15 cellular contexts compared by ENCODE assay signal in genomic region chr2:96759548-96759947, GRCh38. TPM values are rescaled to one million over a fixed set of nuclear protein-coding genes. Genes with fewer than 3 reads are reported as not detected.
DNase-seq lines count a peak whose midpoint lies in the region; ATAC-seq and TF ChIP-seq lines count a peak whose summit lies in the region.
"Had no signal": no experiment of that assay in that cellular context is flagged by ENCODE, and none has a peak within 500 bp of the region (broad histone marks: within the 10 kb centered on the region; RNA-seq: fewer than 3 reads in every experiment).

No MANE protein-coding gene starts in this region.

- H3K4me1 Mint-ChIP-seq in activated T-cell treated with anti-CD3 and anti-CD28 coated beads, Interleukin-2, amount 50 U/mL, for 24 hours (ENCODE audit: low read depth) = peaks cover 47% of the 10 kb centered on the region
- peaks cover 49% of the 10 kb centered on the region for H3K4me1 Mint-ChIP-seq in WTC11
- H3K4me1 Mint-ChIP-seq in endothelial cell (ENCODE audit: unreplicated experiment) = peaks cover 15% of the 10 kb centered on the region
- H3K4me1 Mint-ChIP-seq in stimulated activated memory B cell treated with anti-CD40 and anti-IgM and Interleukin-4, amounts not matched to agents 10 μg/mL and 1 μg/mL and 100 μg/mL, for 72 hours = peaks cover 51% of the 10 kb centered on the region

- H3K4me1 ChIP-seq in Peyer's patch = peaks cover 4 to 48% (median 14%) of the 10 kb centered on the region in 4 donors

- H3K4me3 ChIP-seq in Peyer's patch = no peak overlapping the region
- H3K4me3 ChIP-seq: body of pancreas had no signal

- no peaks in the 10 kb centered on the region for H3K27me3 ChIP-seq in Peyer's patch
- H3K27me3 ChIP-seq: body of pancreas, tibial nerve had no signal

- TF ChIP-seq CTCF in WTC11 (IDR thresholded peaks at IDR 0.05) (no peak), endothelial cell (IDR thresholded peaks at IDR 0.05; ENCODE audit: unreplicated experiment) (no peak), Peyer's patch (IDR thresholded peaks at IDR 0.05) (no peak)

- H3K9me3 Mint-ChIP-seq in activated T-cell treated with anti-CD3 and anti-CD28 coated beads, Interleukin-2, amount 50 U/mL, for 24 hours = no peaks in the 10 kb centered on the region
- no peaks in the 10 kb centered on the region for H3K9me3 Mint-ChIP-seq in WTC11
- no peaks in the 10 kb centered on the region for H3K9me3 Mint-ChIP-seq in endothelial cell (ENCODE audit: unreplicated experiment)
- H3K9me3 Mint-ChIP-seq in stimulated activated memory B cell treated with anti-CD40 and anti-IgM and Interleukin-4, amounts not matched to agents 10 μg/mL and 1 μg/mL and 100 μg/mL, for 72 hours = no peaks in the 10 kb centered on the region

- CTCF ChIA-PET in WTC11 (lab: Charles Lee) = interaction anchor here (1.2 to 2.6 kb wide), 3 partner anchors 57 to 209 kb away, joined by 4 to 9 read pairs (median 5); partner anchors contain the start of genes ANKRD39 and CNNM3

- peaks cover 2% of the 10 kb centered on the region for H3K36me3 Mint-ChIP-seq in activated T-cell treated with anti-CD3 and anti-CD28 coated beads, Interleukin-2, amount 50 U/mL, for 24 hours (ENCODE audit: low read depth)
- H3K36me3 Mint-ChIP-seq in WTC11 (no peaks in the 10 kb centered on the region), endothelial cell (ENCODE audit: low read depth, unreplicated experiment) (no peaks in the 10 kb centered on the region)
- H3K36me3 Mint-ChIP-seq in stimulated activated memory B cell treated with anti-CD40 and anti-IgM and Interleukin-4, amounts not matched to agents 10 μg/mL and 1 μg/mL and 100 μg/mL, for 72 hours = no peaks in the 10 kb centered on the region

- peak overlapping the region in 2 of 4 donors; percentile 5 to 97 for H3K27ac ChIP-seq in Peyer's patch

- H3K9me3 ChIP-seq in Peyer's patch = no peaks in the 10 kb centered on the region
- H3K9me3 ChIP-seq: body of pancreas, tibial nerve had no signal

- no peaks in the 10 kb centered on the region for H3K36me3 ChIP-seq in Peyer's patch
- H3K36me3 ChIP-seq: tibial nerve had no signal

- peak overlapping the region; percentile 85 for H3K27ac Mint-ChIP-seq in activated T-cell treated with anti-CD3 and anti-CD28 coated beads, Interleukin-2, amount 50 U/mL, for 24 hours
- H3K27ac Mint-ChIP-seq in WTC11 (no peak overlapping the region), endothelial cell (ENCODE audit: unreplicated experiment) (no peak overlapping the region)
- H3K27ac Mint-ChIP-seq in stimulated activated memory B cell treated with anti-CD40 and anti-IgM and Interleukin-4, amounts not matched to agents 10 μg/mL and 1 μg/mL and 100 μg/mL, for 72 hours = peak overlapping the region; percentile 86

- POLR2A ChIA-PET in WTC11 (lab: Charles Lee) = no interaction called here

- no peak for DNase-seq in activated T-cell treated with anti-CD3 and anti-CD28 coated beads, Interleukin-2, amount 50 U/mL, for 24 hours
- DNase-seq in activated T-cell treated with anti-CD3 and anti-CD28 coated beads for 4 hours (no peak), WTC11 (ENCODE audit: low spot score) (no peak), endothelial cell (ENCODE audit: low spot score) (no peak), cerebellar nuclear complex (lab: John Stamatoyannopoulos, UW) (no peak), Peyer's patch (no peak)
- DNase-seq: activated CD8-positive, alpha-beta memory T cell treated with anti-CD3 and anti-CD28 coated beads, Interleukin-2, amount 50 U/mL, for 4 hours; body of pancreas; KBM-7; NCI-H187 treated with DMSO at 0.1 percent for 48 hours; NCI-H526 treated with DMSO at 0.1 percent for 48 hours had no signal

- H3K27me3 Mint-ChIP-seq in activated T-cell treated with anti-CD3 and anti-CD28 coated beads, Interleukin-2, amount 50 U/mL, for 24 hours = no peaks in the 10 kb centered on the region
- H3K27me3 Mint-ChIP-seq in WTC11 (ENCODE audit: low read depth) (peaks cover 16% of the 10 kb centered on the region), endothelial cell (ENCODE audit: unreplicated experiment) (peaks cover 3% of the 10 kb centered on the region)
- H3K27me3 Mint-ChIP-seq in stimulated activated memory B cell treated with anti-CD40 and anti-IgM and Interleukin-4, amounts not matched to agents 10 μg/mL and 1 μg/mL and 100 μg/mL, for 72 hours = no peaks in the 10 kb centered on the region

- no peak for TF ChIP-seq POLR2A in Peyer's patch (IDR thresholded peaks at IDR 0.05)

- peak overlapping the region; percentile 80 for H3K4me3 Mint-ChIP-seq in activated T-cell treated with anti-CD3 and anti-CD28 coated beads, Interleukin-2, amount 50 U/mL, for 24 hours
- H3K4me3 Mint-ChIP-seq in WTC11 (peak overlapping the region; percentile 64), endothelial cell (ENCODE audit: unreplicated experiment) (peak overlapping the region; percentile 89)
- H3K4me3 Mint-ChIP-seq in stimulated activated memory B cell treated with anti-CD40 and anti-IgM and Interleukin-4, amounts not matched to agents 10 μg/mL and 1 μg/mL and 100 μg/mL, for 72 hours = peak overlapping the region; percentile 90

- ATAC-seq in WTC11 (no peak), GM19328 (IDR thresholded peaks at IDR 0.05; ENCODE audit: unreplicated experiment) (no peak)
- ATAC-seq in stimulated activated memory B cell treated with anti-CD40 and anti-IgM and Interleukin-4, amounts not matched to agents 10 μg/mL and 1 μg/mL and 100 μg/mL, for 72 hours = no peak
- ATAC-seq: body of pancreas, left lobe of liver had no signal

TF ChIP-seq in WTC11, 78 proteins besides CTCF, POLR2A, EP300 and RAD21:
- no peak for TF ChIP-seq ZNF232 (CRISPR knock-in tag; IDR thresholded peaks at IDR 0.05)
- TF ChIP-seq E2F5 (CRISPR knock-in tag; IDR thresholded peaks at IDR 0.05) = no peak
- TF ChIP-seq FOXK1 (CRISPR knock-in tag; IDR thresholded peaks at IDR 0.05) = no peak
- TF ChIP-seq IRF1 (CRISPR knock-in tag; IDR thresholded peaks at IDR 0.05) = no peak
- no peak for TF ChIP-seq ZMAT4 (CRISPR knock-in tag; IDR thresholded peaks at IDR 0.05)
- TF ChIP-seq OVOL2 (CRISPR knock-in tag; IDR thresholded peaks at IDR 0.05; ENCODE audit: borderline replicate concordance) = no peak
- TF ChIP-seq E2F4 (CRISPR knock-in tag; IDR thresholded peaks at IDR 0.05; ENCODE audit: borderline replicate concordance, low read depth) = no peak
- no peak for TF ChIP-seq MYBL2 (CRISPR knock-in tag; IDR thresholded peaks at IDR 0.05)
- TF ChIP-seq ZBTB21 (CRISPR knock-in tag; IDR thresholded peaks at IDR 0.05; ENCODE audit: borderline replicate concordance) = no peak
TF ChIP-seq in WTC11: peak in this region for 0.

RNA-seq across cellular contexts. Expression of gene CNNM4, which starts 1.2 kb away (rescaled TPM):
- total RNA-seq in WTC11 (2021) = 13.9 to 14.3 TPM (median 14.0 TPM) in 3 replicates
- total RNA-seq in endothelial cell (ENCODE audit: unreplicated experiment) = 5.9 TPM
- total RNA-seq in Peyer's patch = 10 to 100 TPM; 19.0 to 53.9 (median 41.7) TPM

RNA-seq across cellular contexts. Expression of gene LMAN2L, which starts 19.7 kb away (rescaled TPM):
- total RNA-seq in WTC11 (2021) = 13.5 to 18.1 TPM (median 16.5 TPM) in 3 replicates
- total RNA-seq in endothelial cell (ENCODE audit: unreplicated experiment) = 19.4 TPM
- 10 to 100 TPM in 2 of 4 donors, 1 to 10 TPM in 2; 9.4 to 12.5 (median 10.8) TPM for total RNA-seq in Peyer's patch

RNA-seq across cellular contexts. Expression of gene CNNM3, which starts 56.5 kb away (rescaled TPM):
- total RNA-seq in WTC11 (2021) = 34.9 to 36.6 TPM (median 35.2 TPM) in 3 replicates
- total RNA-seq in endothelial cell (ENCODE audit: unreplicated experiment) = 14.7 TPM
- total RNA-seq in Peyer's patch = 100 to 1,000 TPM in 1 of 4 donors, 10 to 100 TPM in 3; 29.8 to 108 (median 44.8) TPM

Comparison
In these comparisons a context has a peak if more than half of its experiments do, and no peak if none do; other contexts are left out.
1. H3K27ac Mint-ChIP-seq: peak in activated T-cell treated with anti-CD3 and anti-CD28 coated beads, Interleukin-2, amount 50 U/mL, for 24 hours (single experiment) and stimulated activated memory B cell treated with anti-CD40 and anti-IgM and Interleukin-4, amounts not matched to agents 10 μg/mL and 1 μg/mL and 100 μg/mL, for 72 hours (single experiment); none in WTC11 (single experiment) and endothelial cell (single experiment).
2. Peak in every context shown above with its lines, with median percentiles within 50 percentile points of each other: H3K4me3 Mint-ChIP-seq.